ENCODE assay signal across 24 cellular contexts in genomic region chrX:130725519-130725918, GRCh38.
"Had no signal": no experiment of that assay in that cellular context is flagged by ENCODE, and none has a peak within 500 bp of the region (broad histone marks: within the 10 kb centered on the region; RNA-seq: fewer than 3 reads in every experiment).

No MANE protein-coding gene starts in this region.

- H3K4me3 ChIP-seq: MG63, SK-N-MC had no signal

- DNase-seq: activated CD4-positive, alpha-beta memory T cell treated with anti-CD3 and anti-CD28 coated beads, Interleukin-2, amount 10 ng/mL, durations not matched to agents 7 days and 5 days; activated CD4-positive, alpha-beta T cell treated with anti-CD3 and anti-CD28 coated beads for 36 hours; activated CD4-positive, alpha-beta T cell treated with anti-CD3 and anti-CD28 coated beads, Interleukin-2, amount 50 U/mL, for 1 hour; activated gamma-delta T cell; activated naive CD4-positive, alpha-beta T cell treated with anti-CD3 and anti-CD28 coated beads for 36 hours; activated naive CD8-positive, alpha-beta T cell treated with anti-CD3 and anti-CD28 coated beads for 36 hours; activated T-cell treated with anti-CD3 and anti-CD28 coated beads for 4 hours; activated T-cell treated with anti-CD3 and anti-CD28 coated beads, Interleukin-2, amount 50 U/mL, for 48 hours; caudate nucleus; Kasumi-1; KBM-7; MG63; MV-4-11; NCI-H1092 treated with DMSO at 0.1 percent for 48 hours; NCI-H1417 treated with DMSO at 0.1 percent for 48 hours; NCI-H187; NCI-H2081; NCI-H446; NCI-H524; T-cell; T-helper 2 cell; T1000; WERI-Rb-1 had no signal
